Comparison of ENCODE assay signal across 24 cellular contexts in the genomic region with DNA sequence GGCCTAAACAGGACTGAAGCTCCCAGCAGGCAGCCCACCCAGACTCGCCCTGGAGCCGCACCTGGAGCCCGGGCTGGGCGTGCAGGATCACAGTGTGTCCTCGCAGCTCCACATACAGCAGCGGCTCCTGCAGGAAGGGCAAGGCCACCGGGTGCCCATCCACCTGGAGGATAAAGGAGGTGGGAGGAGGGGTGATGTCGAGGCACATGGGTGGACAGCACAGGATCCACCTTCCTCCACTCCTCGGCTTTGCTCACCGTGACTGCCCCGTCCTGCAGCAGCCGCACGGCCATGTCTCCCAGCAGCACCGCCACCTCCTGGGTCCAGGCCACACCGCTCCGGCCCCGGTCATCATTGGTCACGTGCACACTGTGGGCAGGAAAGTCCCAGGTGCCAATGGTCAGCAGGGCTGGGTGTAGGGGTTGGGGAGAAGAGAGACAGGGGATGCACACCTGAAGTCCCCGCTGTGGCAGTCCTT. TPM values are rescaled to one million over a fixed set of nuclear protein-coding genes. Genes with fewer than 3 reads are reported as not detected.
DNase-seq lines count a peak whose midpoint lies in the region; ATAC-seq and TF ChIP-seq lines count a peak whose summit lies in the region.
"Had no signal": no experiment of that assay in that cellular context is flagged by ENCODE, and none has a peak within 500 bp of the region (broad histone marks: within the 10 kb centered on the region; RNA-seq: fewer than 3 reads in every experiment).

No MANE protein-coding gene starts in this region.

- H3K4me1 ChIP-seq in SJCRH30: no peaks in the 10 kb centered on the region
- H3K4me1 ChIP-seq in transverse colon: peaks cover 0 to 14% (median 6%) of the 10 kb centered on the region in 4 donors
- H3K4me1 ChIP-seq: adrenal gland, SJSA1, tibial nerve had no signal

- no peaks in the 10 kb centered on the region for H3K36me3 Mint-ChIP-seq in activated CD4-positive, alpha-beta T cell treated with anti-CD3 and anti-CD28 coated beads, Interleukin-2, amount 10 ng/mL, durations not matched to agents 24 days and 14 days (ENCODE audit: low read depth)
- H3K36me3 Mint-ChIP-seq: natural killer cell, T-cell had no signal

- in situ Hi-C loops in transverse colon (cut with MboI; ENCODE audit: low pct_ligation_motif_present in 1 of 4, low pct_unique_long_range_greater_than_20kb in 1 of 4, low sequenced_read_pairs in 3 of 4): loop anchor here in 1 of 4 donors (25.0 kb wide), 1 partner anchor 267 kb away; no protein-coding TSS in a partner anchor

- H3K9me3 ChIP-seq in SJCRH30 (replicated peaks) (no peaks in the 10 kb centered on the region), transverse colon (no peaks in the 10 kb centered on the region)
- H3K9me3 ChIP-seq: adrenal gland, Caco-2, heart right ventricle, ovary, SJSA1, stomach, tibial nerve had no signal

- no peaks in the 10 kb centered on the region for H3K27me3 Mint-ChIP-seq in activated CD4-positive, alpha-beta T cell treated with anti-CD3 and anti-CD28 coated beads, Interleukin-2, amount 10 ng/mL, durations not matched to agents 24 days and 14 days
- H3K27me3 Mint-ChIP-seq: B cell, IgD-negative memory B cell, T-cell had no signal

- DNase-seq in activated CD4-positive, alpha-beta T cell treated with anti-CD3 and anti-CD28 coated beads, Interleukin-2, amount 10 ng/mL, durations not matched to agents 24 days and 14 days: no peak
- DNase-seq in activated CD4-positive, alpha-beta T cell treated with anti-CD3 and anti-CD28 coated beads, Interleukin-2, amount 50 U/mL, for 48 hours: no peak
- DNase-seq in SJCRH30: no peak
- no peak for DNase-seq in left lobe of liver (ENCODE audit: low spot score)
- peak; percentile 7 for DNase-seq in transverse colon
- DNase-seq in activated CD4-positive, alpha-beta T cell treated with anti-CD3 and anti-CD28 coated beads, Interleukin-2, amount 50 U/mL, for 4 hours: no peak
- no peak for DNase-seq in OCI-M1 (lab: John Stamatoyannopoulos, UW)
- DNase-seq: activated CD4-positive, CD25-positive, alpha-beta regulatory T cell treated with anti-CD3 and anti-CD28 coated beads, Interleukin-2, amount 50 U/mL, for 72 hours; activated CD8-positive, alpha-beta memory T cell treated with anti-CD3 and anti-CD28 coated beads for 24 hours; activated T-cell treated with anti-CD3 and anti-CD28 coated beads, Interleukin-2, amount 50 U/mL, for 1 hour; effector CD8-positive, alpha-beta T cell; natural killer cell; T-cell had no signal

- intact Hi-C loops in activated CD4-positive, alpha-beta T cell treated with anti-CD3 and anti-CD28 coated beads, Interleukin-2, amount 10 ng/mL, durations not matched to agents 24 days and 14 days (cut with micrococcal nuclease): no loop called here
- intact Hi-C loops in transverse colon (cut with DNase I; ENCODE audit: low total_unique reads): loop anchor here (10.0 kb wide), 1 partner anchor 275 kb away; no protein-coding TSS in a partner anchor

- H3K27ac ChIP-seq in SJCRH30: no peak overlapping the region
- H3K27ac ChIP-seq in transverse colon: no peak overlapping the region
- H3K27ac ChIP-seq: adrenal gland, heart right ventricle, ovary, SJSA1, stomach, tibial nerve had no signal

- H3K4me3 ChIP-seq in SJCRH30 (0 out of 2 replicates have a peak overlapping the region, but pooled peaks have one; percentile 4), transverse colon (no peak overlapping the region)
- H3K4me3 ChIP-seq: adrenal gland, heart right ventricle, ovary, SJSA1, stomach, tibial nerve had no signal

- 82% methylated on average over 19 of the region's 19 CpGs; no CpG with 5 or more reads in 1 of the 2 donors for WGBS in transverse colon (ENCODE audit: low coverage in 1 of 2), 2 donors

- ATAC-seq in left lobe of liver: peak; percentile 54
- ATAC-seq in HG03196 (IDR thresholded peaks at IDR 0.05; ENCODE audit: unreplicated experiment): no peak
- ATAC-seq: natural killer cell, T-cell had no signal

- TF ChIP-seq CTCF in transverse colon (IDR thresholded peaks at IDR 0.05): no peak

- H3K4me3 Mint-ChIP-seq in activated CD4-positive, alpha-beta T cell treated with anti-CD3 and anti-CD28 coated beads, Interleukin-2, amount 10 ng/mL, durations not matched to agents 24 days and 14 days: no peak overlapping the region
- H3K4me3 Mint-ChIP-seq: B cell, IgD-negative memory B cell, natural killer cell, T-cell had no signal

- peaks cover 9% of the 10 kb centered on the region for H3K4me1 Mint-ChIP-seq in activated CD4-positive, alpha-beta T cell treated with anti-CD3 and anti-CD28 coated beads, Interleukin-2, amount 10 ng/mL, durations not matched to agents 24 days and 14 days
- H3K4me1 Mint-ChIP-seq: natural killer cell had no signal

- peak overlapping the region; percentile 11 for H3K27ac Mint-ChIP-seq in activated CD4-positive, alpha-beta T cell treated with anti-CD3 and anti-CD28 coated beads, Interleukin-2, amount 10 ng/mL, durations not matched to agents 24 days and 14 days
- H3K27ac Mint-ChIP-seq: B cell, IgD-negative memory B cell, natural killer cell, T-cell had no signal

- no peaks in the 10 kb centered on the region for H3K36me3 ChIP-seq in SJCRH30
- H3K36me3 ChIP-seq in transverse colon: no peaks in the 10 kb centered on the region
- H3K36me3 ChIP-seq: adrenal gland, heart right ventricle, ovary, SJSA1, stomach, tibial nerve had no signal

- H3K9me3 Mint-ChIP-seq in activated CD4-positive, alpha-beta T cell treated with anti-CD3 and anti-CD28 coated beads, Interleukin-2, amount 10 ng/mL, durations not matched to agents 24 days and 14 days: no peaks in the 10 kb centered on the region
- H3K9me3 Mint-ChIP-seq: IgD-negative memory B cell, natural killer cell, T-cell had no signal

- no peak for TF ChIP-seq POLR2A in transverse colon (IDR thresholded peaks at IDR 0.05)

- no peak for TF ChIP-seq EP300 in transverse colon (IDR thresholded peaks at IDR 0.05; ENCODE audit: low read depth)

- H3K27me3 ChIP-seq in SJCRH30: no peaks in the 10 kb centered on the region; the same call in 1 of the 2 replicates
- H3K27me3 ChIP-seq in transverse colon: no peaks in the 10 kb centered on the region
- H3K27me3 ChIP-seq: adrenal gland, heart right ventricle, ovary, SJSA1, stomach, tibial nerve had no signal

RNA-seq across cellular contexts. Expression of gene ATP6V1F, which starts 16.8 kb away (rescaled TPM):
- total RNA-seq in activated CD4-positive, alpha-beta T cell treated with anti-CD3 and anti-CD28 coated beads, Interleukin-2, amount 10 ng/mL, durations not matched to agents 24 days and 14 days: 127 and 132 TPM in 2 replicates
- total RNA-seq in SJCRH30 (2014; rRNA removed; shearing (Covaris generic)): 95.8 and 115 TPM in 2 replicates
- 28.2 TPM for total RNA-seq in left lobe of liver
- 100 to 1,000 TPM in 1 of 4 donors, 10 to 100 TPM in 3; 25.5 to 128 (median 63.2) TPM for total RNA-seq in transverse colon

RNA-seq across cellular contexts. Expression of gene KCP, which starts 31.0 kb away (rescaled TPM):
- total RNA-seq in activated CD4-positive, alpha-beta T cell treated with anti-CD3 and anti-CD28 coated beads, Interleukin-2, amount 10 ng/mL, durations not matched to agents 24 days and 14 days: 0.09 and 0.17 TPM in 2 replicates
- total RNA-seq in SJCRH30 (2014; rRNA removed; shearing (Covaris generic)): 0.20 and 0.38 TPM in 2 replicates
- total RNA-seq in left lobe of liver (0.15 TPM), transverse colon (under 1 TPM in 3 of 4 donors, not detected in 1; 0.32 to 0.75 (median 0.68) TPM)
- total RNA-seq: M059J, SJSA1 had no signal

RNA-seq across cellular contexts. Expression of gene FLNC, which starts 49.3 kb away (rescaled TPM):
- 0.02 and 0.09 TPM in 2 replicates for total RNA-seq in activated CD4-positive, alpha-beta T cell treated with anti-CD3 and anti-CD28 coated beads, Interleukin-2, amount 10 ng/mL, durations not matched to agents 24 days and 14 days
- total RNA-seq in SJCRH30 (2014; rRNA removed; shearing (Covaris generic)): 158 and 172 TPM in 2 replicates
- total RNA-seq in left lobe of liver (0.55 TPM), transverse colon (100 to 1,000 TPM in 1 of 4 donors, 10 to 100 TPM in 3; 21.3 to 234 (median 57.9) TPM)
- total RNA-seq: B cell had no signal

RNA-seq across cellular contexts. Expression of gene IRF5, which starts 58.2 kb away (rescaled TPM):
- total RNA-seq in activated CD4-positive, alpha-beta T cell treated with anti-CD3 and anti-CD28 coated beads, Interleukin-2, amount 10 ng/mL, durations not matched to agents 24 days and 14 days: 16.2 and 18.6 TPM in 2 replicates
- total RNA-seq in SJCRH30 (2014; rRNA removed; shearing (Covaris generic)): 0.08 and 0.16 TPM in 2 replicates
- 5.0 TPM for total RNA-seq in left lobe of liver
- 1 to 10 TPM; 2.2 to 10.0 (median 6.2) TPM for total RNA-seq in transverse colon

Comparison
In these comparisons a context has a peak if more than half of its experiments do, and no peak if none do; other contexts are left out.
1. RNA of gene FLNC, which starts 49.3 kb away (total RNA-seq): 158 to 172 TPM in SJCRH30 and 21.3 to 234 TPM in transverse colon; 0.55 TPM in left lobe of liver (single experiment) and 0.02 to 0.09 TPM in activated CD4-positive, alpha-beta T cell treated with anti-CD3 and anti-CD28 coated beads, Interleukin-2, amount 10 ng/mL, durations not matched to agents 24 days and 14 days; every median in the first group is over 10 times any median in the second.